In genomic region chr5:81851481-81852178, GRCh38 we compare ENCODE assay signal across 8 cellular contexts.
DNase-seq lines count a peak whose midpoint lies in the region; ATAC-seq, FAIRE-seq and TF ChIP-seq lines count a peak whose summit lies in the region.

No MANE protein-coding gene starts in this region.

- DNase-seq in D721Med (ENCODE audit: insufficient read length, low spot score) (peak; percentile 88), OCI-M1 (lab: John Stamatoyannopoulos, UW) (peak; percentile 96), activated T-cell treated with anti-CD3 and anti-CD28 coated beads for 48 hours (ENCODE audit: low read depth) (peak; percentile 86), epithelial cell of prostate (ENCODE audit: low read depth, low spot score) (peak; percentile 43)
- DNase-seq in stimulated activated CD8-positive, alpha-beta memory T cell treated with anti-CD3 and anti-CD28 coated beads, Interleukin-2, amount 100 ng/mL, for 48 hours (ENCODE audit: low read depth in 2 of 2) = peak; percentile 80 to 85

- peak; percentile 77 for ATAC-seq in GM21526 (IDR thresholded peaks at IDR 0.05; ENCODE audit: low FRiP score, unreplicated experiment)

- no peaks in the 10 kb centered on the region for H3K9me3 Mint-ChIP-seq in IgD-negative memory B cell

- TF ChIP-seq CTCF in D721Med (IDR thresholded peaks at IDR 0.05; ENCODE audit: insufficient read depth, missing control alignments) = no peak

- peaks cover 44% of the 10 kb centered on the region for H3K4me1 ChIP-seq in mononuclear cell (ENCODE audit: insufficient read depth, low read length)

- no peaks in the 10 kb centered on the region for H3K9me3 ChIP-seq in mononuclear cell (ENCODE audit: low read depth, low read length)

- no peak for FAIRE-seq in D721Med (lab: Jason Lieb, UNC)

- peak overlapping the region; percentile 58 for H3K4me3 ChIP-seq in mononuclear cell (ENCODE audit: low read length)

- H3K27ac ChIP-seq in epithelial cell of prostate = peak overlapping the region; percentile 68

- peaks cover 2% of the 10 kb centered on the region for H3K36me3 Mint-ChIP-seq in IgD-negative memory B cell

- H3K27ac Mint-ChIP-seq in IgD-negative memory B cell = peak overlapping the region; percentile 47 to 96 (median 95)

- peak overlapping the region; percentile 89 to 99 (median 94) for H3K4me3 Mint-ChIP-seq in IgD-negative memory B cell

- no peaks in the 10 kb centered on the region for H3K27me3 Mint-ChIP-seq in IgD-negative memory B cell

- H3K27me3 ChIP-seq in mononuclear cell (ENCODE audit: insufficient read depth, low read length) = no peaks in the 10 kb centered on the region

- peaks cover 22 to 23% (median 22%) of the 10 kb centered on the region in 3 donors for H3K4me1 Mint-ChIP-seq in IgD-negative memory B cell

Comparison
In these comparisons a context has a peak if more than half of its experiments do, and no peak if none do; other contexts are left out.
1. Peak in every context shown above with its lines: DNase-seq, ATAC-seq, H3K4me3 ChIP-seq and H3K27ac ChIP-seq.
2. DNase-seq: peak in every context shown above with its lines; median percentile 96 in OCI-M1; 88 in D721Med; 86 in activated T-cell treated with anti-CD3 and anti-CD28 coated beads for 48 hours; 82 in stimulated activated CD8-positive, alpha-beta memory T cell treated with anti-CD3 and anti-CD28 coated beads, Interleukin-2, amount 100 ng/mL, for 48 hours; 43 in epithelial cell of prostate.